In genomic region chr9:126474786-126475485, GRCh38 we compare ENCODE assay signal across 16 cellular contexts.
DNase-seq lines count a peak whose midpoint lies in the region; ATAC-seq, FAIRE-seq and TF ChIP-seq lines count a peak whose summit lies in the region.
"Had no signal": no experiment of that assay in that cellular context is flagged by ENCODE, and none has a peak within 500 bp of the region (broad histone marks: within the 10 kb centered on the region; RNA-seq: fewer than 3 reads in every experiment).

No MANE protein-coding gene starts in this region.

- TF ChIP-seq POLR2A in A549 (IDR thresholded peaks at IDR 0.05; ENCODE audit: low read length): no peak

- no peak overlapping the region for H3K4me3 ChIP-seq in A549
- no peak overlapping the region for H3K4me3 ChIP-seq in astrocyte of the spinal cord (ENCODE audit: low read depth, low read length)
- H3K4me3 ChIP-seq in coronary artery: no peak overlapping the region
- H3K4me3 ChIP-seq: left lung, spleen had no signal

- peaks cover 5% of the 10 kb centered on the region; the same call in 1 of the 2 replicates for H3K36me3 Mint-ChIP-seq in HFFc6 (ENCODE audit: low read depth)
- H3K36me3 Mint-ChIP-seq in immature natural killer cell: peaks cover 7 to 12% (median 12%) of the 10 kb centered on the region in 3 donors

- peaks cover 25% of the 10 kb centered on the region for H3K4me1 Mint-ChIP-seq in HFFc6 (ENCODE audit: low read depth)
- H3K4me1 Mint-ChIP-seq in immature natural killer cell: peaks cover 44 to 51% of the 10 kb centered on the region in 2 donors

- H3K4me2 ChIP-seq in A549: peak overlapping the region; percentile 68

- no peaks in the 10 kb centered on the region for H3K9me3 ChIP-seq in A549
- H3K9me3 ChIP-seq: left lung had no signal

- ATAC-seq in A549: peak; percentile 96 to 99
- ATAC-seq in HG03280 (IDR thresholded peaks at IDR 0.05; ENCODE audit: unreplicated experiment): no peak
- ATAC-seq: left lung had no signal

- H3K4me1 ChIP-seq in A549: peaks cover 21% of the 10 kb centered on the region

- FAIRE-seq in A549 (lab: Jason Lieb, UNC): no peak
- FAIRE-seq: GM19239, TTC549 had no signal

- TF ChIP-seq CTCF in A549 (IDR thresholded peaks at IDR 0.05): no peak
- TF ChIP-seq CTCF in HFFc6 (IDR thresholded peaks at IDR 0.05): no peak
- TF ChIP-seq CTCF in astrocyte of the spinal cord (IDR thresholded peaks at IDR 0.05; ENCODE audit: low read depth, low read length): no peak
- TF ChIP-seq CTCF in coronary artery (IDR thresholded peaks at IDR 0.05): no peak

- POLR2A ChIA-PET in A549 (lab: Yijun Ruan, JAX): interaction anchor here (0.5 kb wide), 2 partner anchors 452 to 913 kb away, joined by 5 to 6 read pairs; no protein-coding TSS in a partner anchor

- DNase-seq in A549 (ENCODE audit: low read depth in 1 of 2, low spot score in 1 of 2) (peak; percentile 69 to 72), HFFc6 (peak; percentile 71), astrocyte of the spinal cord (ENCODE audit: low read depth, low spot score) (peak; percentile 91), iris pigment epithelial cell (ENCODE audit: low read depth) (peak; percentile 87), immature natural killer cell (no peak), coronary artery (ENCODE audit: low spot score) (no peak), NCI-H1436 (lab: John Stamatoyannopoulos, UW) (no peak)
- DNase-seq: activated naive CD4-positive, alpha-beta T cell treated with anti-CD3 and anti-CD28 coated beads, Interleukin-2, amount 50 U/mL, for 16 hours; effector CD8-positive, alpha-beta T cell; left lung; NCI-H1436 treated with DMSO at 0.1 percent for 48 hours; NCI-H526 treated with DMSO at 0.1 percent for 48 hours; spleen had no signal

- CTCF ChIA-PET in A549 (lab: Yijun Ruan, JAX): interaction anchor here (1.4 to 4.5 kb wide), 5 partner anchors 10 to 83 kb away, joined by 3 to 25 read pairs (median 12); no protein-coding TSS in a partner anchor

- in situ Hi-C loops in astrocyte of the spinal cord (cut with HindIII; ENCODE audit: low sequenced_read_pairs): no loop called here

- H3K27ac ChIP-seq in A549 (peak overlapping the region; percentile 57 to 86; a peak in 5 of 6 replicates), coronary artery (no peak overlapping the region)
- H3K27ac ChIP-seq: left lung, spleen had no signal

- WGBS in A549 (ENCODE audit: missing lambda C conversion rate): 34% methylated on average over 14 of the region's 14 CpGs

- H3K27ac Mint-ChIP-seq in HFFc6: peak overlapping the region; percentile 97
- H3K27ac Mint-ChIP-seq in immature natural killer cell: no peak overlapping the region

- TF ChIP-seq EP300 in A549 (IDR thresholded peaks at IDR 0.05): no peak

- H3K27me3 Mint-ChIP-seq in HFFc6 (ENCODE audit: insufficient read depth) (no peaks in the 10 kb centered on the region), immature natural killer cell (ENCODE audit: low read depth in 3 of 3) (peaks cover 24 to 31% (median 25%) of the 10 kb centered on the region in 3 donors)

- peak overlapping the region; percentile 77 for H3K4me3 Mint-ChIP-seq in HFFc6
- H3K4me3 Mint-ChIP-seq in immature natural killer cell: no peak overlapping the region

- no peaks in the 10 kb centered on the region; the same call in 1 of the 2 replicates for H3K9me3 Mint-ChIP-seq in HFFc6
- no peaks in the 10 kb centered on the region for H3K9me3 Mint-ChIP-seq in immature natural killer cell

- TF ChIP-seq RAD21 in A549 (conservative IDR thresholded peaks at IDR 0.05 in 1 of 2, IDR thresholded peaks at IDR 0.05 in 1 of 2): no peak

TF ChIP-seq in A549, 52 proteins besides CTCF, POLR2A, EP300 and RAD21:
- TF ChIP-seq FOSL2 (IDR thresholded peaks at IDR 0.05) (peak; percentile 57; the same call in 1 of the 2 replicates), FOSL2 (CRISPR knock-in tag; IDR thresholded peaks at IDR 0.05) (peak; percentile 83), FOSB (CRISPR knock-in tag; IDR thresholded peaks at IDR 0.05) (no peak), ESRRA (IDR thresholded peaks at IDR 0.05; ENCODE audit: borderline replicate concordance, low read length) (no peak), JUNB (IDR thresholded peaks at IDR 0.05) (peak; percentile 41; the same call in 1 of the 2 replicates)

Comparison
In these comparisons a context has a peak if more than half of its experiments do, and no peak if none do; other contexts are left out.
1. DNase-seq: peak in A549 (2 of 2), HFFc6 (single experiment), astrocyte of the spinal cord (single experiment) and iris pigment epithelial cell (single experiment); none in immature natural killer cell (0 of 3), coronary artery (single experiment) and NCI-H1436 (single experiment).
2. H3K27ac ChIP-seq: peak in A549 (2 of 2); none in coronary artery (0 of 2).